8 cellular contexts compared by ENCODE assay signal in genomic region chr6:158031445-158032353, GRCh38. TPM values are rescaled to one million over a fixed set of nuclear protein-coding genes. Genes with fewer than 3 reads are reported as not detected.
DNase-seq lines count a peak whose midpoint lies in the region; ATAC-seq and TF ChIP-seq lines count a peak whose summit lies in the region.

No MANE protein-coding gene starts in this region.

- DNase-seq in activated CD4-positive, alpha-beta memory T cell treated with anti-CD3 and anti-CD28 coated beads, Interleukin-2, amount 10 ng/mL, durations not matched to agents 7 days and 5 days, result peak; percentile 62
- DNase-seq in fibroblast of lung (ENCODE audit: low read depth in 2 of 2) (peak; percentile 94 to 95), renal cortical epithelial cell (ENCODE audit: low read depth) (peak; percentile 88), NCI-H1930 (lab: John Stamatoyannopoulos, UW) (no peak), mucosa of gallbladder (ENCODE audit: low spot score) (no peak)

- H3K36me3 Mint-ChIP-seq in activated CD4-positive, alpha-beta memory T cell treated with anti-CD3 and anti-CD28 coated beads, Interleukin-2, amount 10 ng/mL, durations not matched to agents 7 days and 5 days (ENCODE audit: low read depth), result peaks cover 61% of the 10 kb centered on the region

- H3K4me1 Mint-ChIP-seq in activated CD4-positive, alpha-beta memory T cell treated with anti-CD3 and anti-CD28 coated beads, Interleukin-2, amount 10 ng/mL, durations not matched to agents 7 days and 5 days, result peaks cover 43% of the 10 kb centered on the region

- peak; percentile 56 for ATAC-seq in GM18498 (IDR thresholded peaks at IDR 0.05; ENCODE audit: unreplicated experiment)
- ATAC-seq in GM21723 (IDR thresholded peaks at IDR 0.05; ENCODE audit: unreplicated experiment), result no peak

- H3K4me3 Mint-ChIP-seq in activated CD4-positive, alpha-beta memory T cell treated with anti-CD3 and anti-CD28 coated beads, Interleukin-2, amount 10 ng/mL, durations not matched to agents 7 days and 5 days, result no peak overlapping the region

- CTCF ChIA-PET in activated CD4-positive, alpha-beta memory T cell treated with anti-CD3 and anti-CD28 coated beads, Interleukin-2, amount 10 ng/mL, durations not matched to agents 7 days and 5 days (lab: Charles Lee), result interaction anchor here (0.5 to 6.6 kb wide), 6 partner anchors 9 to 272 kb away, joined by 3 to 67 read pairs (median 5); partner anchors contain the start of gene SYNJ2

- POLR2A ChIA-PET in activated CD4-positive, alpha-beta memory T cell treated with anti-CD3 and anti-CD28 coated beads, Interleukin-2, amount 10 ng/mL, durations not matched to agents 7 days and 5 days (lab: Charles Lee), result interaction anchor here (1.0 to 3.0 kb wide), 7 partner anchors 9 to 51 kb away, joined by 3 to 13 read pairs (median 4); partner anchors contain the start of gene SYNJ2

- H4K20me1 ChIP-seq in fibroblast of lung (ENCODE audit: control insufficient read depth, extremely low read depth, insufficient read depth, low read length), result no peaks in the 10 kb centered on the region

- H3K27ac ChIP-seq in HUES48 (ENCODE audit: low read depth, low read length), result peak overlapping the region; percentile 64
- peak overlapping the region; percentile 95 for H3K27ac ChIP-seq in fibroblast of lung (ENCODE audit: insufficient read depth, low read length)

- H3K36me3 ChIP-seq in HUES48 (ENCODE audit: control insufficient read depth, insufficient read depth, low read length) (no peaks in the 10 kb centered on the region), fibroblast of lung (ENCODE audit: control insufficient read depth, insufficient read depth, low read length) (peaks cover 10% of the 10 kb centered on the region)

- peaks cover 55% of the 10 kb centered on the region for H3K79me2 ChIP-seq in fibroblast of lung (ENCODE audit: control insufficient read depth, insufficient read depth, low read length)

- H3K4me1 ChIP-seq in HUES48 (ENCODE audit: control insufficient read depth, insufficient read depth, low read length) (0 out of 2 replicates have a peak, but pooled peaks cover 4% of the 10 kb centered on the region), fibroblast of lung (ENCODE audit: control insufficient read depth, extremely low read depth, insufficient read depth, low read length) (peaks cover 44% of the 10 kb centered on the region)

- peak overlapping the region; percentile 81 for H3K27ac Mint-ChIP-seq in activated CD4-positive, alpha-beta memory T cell treated with anti-CD3 and anti-CD28 coated beads, Interleukin-2, amount 10 ng/mL, durations not matched to agents 7 days and 5 days

- H3K9me3 Mint-ChIP-seq in activated CD4-positive, alpha-beta memory T cell treated with anti-CD3 and anti-CD28 coated beads, Interleukin-2, amount 10 ng/mL, durations not matched to agents 7 days and 5 days, result no peaks in the 10 kb centered on the region

- H3K27me3 ChIP-seq in HUES48 (ENCODE audit: control insufficient read depth, insufficient read depth, low read length), result no peaks in the 10 kb centered on the region
- no peaks in the 10 kb centered on the region for H3K27me3 ChIP-seq in fibroblast of lung (ENCODE audit: control insufficient read depth, insufficient read depth, low read length)

- peak overlapping the region; percentile 65 for H3K4me2 ChIP-seq in fibroblast of lung (ENCODE audit: extremely low read depth, insufficient read depth, low read length)

- no peak overlapping the region for H2AFZ ChIP-seq in fibroblast of lung (ENCODE audit: low read length)

- no peaks in the 10 kb centered on the region for H3K27me3 Mint-ChIP-seq in activated CD4-positive, alpha-beta memory T cell treated with anti-CD3 and anti-CD28 coated beads, Interleukin-2, amount 10 ng/mL, durations not matched to agents 7 days and 5 days

- TF ChIP-seq CTCF in fibroblast of lung (conservative IDR thresholded peaks at IDR 0.05 in 1 of 2, IDR thresholded peaks at IDR 0.05 in 1 of 2; ENCODE audit: low read depth in 1 of 2, low read length in 2 of 2), result no peak

- H3K4me3 ChIP-seq in HUES48 (ENCODE audit: low read depth, low read length), result no peak overlapping the region
- H3K4me3 ChIP-seq in fibroblast of lung (replicated peaks in 1 of 4; ENCODE audit: control extremely low read depth in 1 of 4, insufficient read depth in 1 of 4, low read depth in 3 of 4, low read length in 4 of 4), result no peak overlapping the region

- H3K9me3 ChIP-seq in HUES48 (ENCODE audit: control insufficient read depth, insufficient read depth, low read length), result no peaks in the 10 kb centered on the region
- no peaks in the 10 kb centered on the region for H3K9me3 ChIP-seq in fibroblast of lung (ENCODE audit: control insufficient read depth, insufficient read depth, low read depth, low read length)

- H3K9ac ChIP-seq in HUES48 (ENCODE audit: low read depth, low read length), result no peak overlapping the region
- peak overlapping the region; percentile 48 for H3K9ac ChIP-seq in fibroblast of lung (ENCODE audit: insufficient read depth, low read length)

RNA-seq across cellular contexts. Expression of gene SYNJ2, which starts 50.0 kb away (rescaled TPM):
- total RNA-seq in activated CD4-positive, alpha-beta memory T cell treated with anti-CD3 and anti-CD28 coated beads, Interleukin-2, amount 10 ng/mL, durations not matched to agents 7 days and 5 days, result 10 to 100 TPM; 36.8 to 39.1 TPM
- total RNA-seq in fibroblast of lung, result 43.4 and 57.3 TPM in 2 replicates
- 23.5 and 41.3 TPM in 2 replicates for polyA plus RNA-seq in fibroblast of lung
- polyA plus RNA-seq in fibroblast of lung (2012), result 18.1 and 31.8 TPM in 2 replicates
- polyA minus RNA-seq in fibroblast of lung (ENCODE audit: low replicate concordance), result 51.7 and 102 TPM in 2 replicates
- 13.3 and 14.1 TPM in 2 replicates for total RNA-seq in renal cortical epithelial cell
- 26.8 TPM for total RNA-seq in mucosa of gallbladder

Comparison
In these comparisons a context has a peak if more than half of its experiments do, and no peak if none do; other contexts are left out.
1. DNase-seq: peak in activated CD4-positive, alpha-beta memory T cell treated with anti-CD3 and anti-CD28 coated beads, Interleukin-2, amount 10 ng/mL, durations not matched to agents 7 days and 5 days (single experiment), fibroblast of lung (2 of 2) and renal cortical epithelial cell (single experiment); none in NCI-H1930 (0 of 2) and mucosa of gallbladder (single experiment).